ENCODE assay signal across 17 cellular contexts in the genomic region with DNA sequence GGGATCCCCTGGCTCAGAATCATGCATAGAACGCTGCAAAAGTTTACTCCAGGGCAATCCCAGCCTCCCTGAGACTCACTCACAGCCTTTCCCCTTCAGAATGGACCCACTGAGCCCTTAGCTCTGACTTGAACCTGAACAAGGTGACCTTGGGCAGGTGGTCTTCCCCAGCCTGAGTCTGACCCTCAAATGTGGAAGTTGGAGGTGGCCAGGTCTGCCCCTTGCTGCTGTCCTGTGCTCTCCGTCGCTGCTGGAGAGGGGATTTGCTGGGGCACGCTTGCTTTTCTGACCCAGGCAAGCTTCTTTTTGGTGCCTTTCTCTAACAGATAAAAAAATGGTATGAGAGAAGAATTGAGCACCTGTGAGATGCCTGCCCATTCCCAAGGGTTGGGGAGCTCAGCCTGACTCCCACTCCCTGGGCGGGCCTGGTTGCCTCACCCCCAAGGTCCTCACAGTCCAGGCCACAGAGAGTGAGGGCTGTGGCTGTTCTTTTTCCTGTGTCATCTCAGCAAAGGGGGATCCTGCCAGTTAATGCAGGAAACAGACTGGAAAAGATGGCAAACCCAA. TPM values are rescaled to one million over a fixed set of nuclear protein-coding genes. Genes with fewer than 3 reads are reported as not detected.
A peak's percentile ranks its signal among the peaks of the same experiment; 100 is the strongest.
DNase-seq lines count a peak whose midpoint lies in the region; ATAC-seq lines count a peak whose summit lies in the region.
"Had no signal": no experiment of that assay in that cellular context is flagged by ENCODE, and none has a peak within 500 bp of the region (broad histone marks: within the 10 kb centered on the region; RNA-seq: fewer than 3 reads in every experiment).

No MANE protein-coding gene starts in this region.

- H3K9me3 Mint-ChIP-seq in activated CD8-positive, alpha-beta memory T cell treated with anti-CD3 and anti-CD28 coated beads, Interleukin-2, amount 10 ng/mL, durations not matched to agents 7 days and 5 days (ENCODE audit: low read depth): no peaks in the 10 kb centered on the region
- H3K9me3 Mint-ChIP-seq: CD4-positive, alpha-beta memory T cell; H9 had no signal

- H3K36me3 Mint-ChIP-seq in activated CD8-positive, alpha-beta memory T cell treated with anti-CD3 and anti-CD28 coated beads, Interleukin-2, amount 10 ng/mL, durations not matched to agents 7 days and 5 days: no peaks in the 10 kb centered on the region

- no peak overlapping the region for H3K27ac Mint-ChIP-seq in activated CD8-positive, alpha-beta memory T cell treated with anti-CD3 and anti-CD28 coated beads, Interleukin-2, amount 10 ng/mL, durations not matched to agents 7 days and 5 days
- H3K27ac Mint-ChIP-seq: CD4-positive, alpha-beta memory T cell; H9 had no signal

- no CpG with 5 or more reads among the region's 5 CpGs for WGBS in neuronal stem cell (ENCODE audit: extremely low coverage in 2 of 2, insufficient read length in 2 of 2, insufficient replicate concordance in 1 of 2), 2 donors

- H2AK5ac ChIP-seq in neuronal stem cell (ENCODE audit: low read depth, low read length): no peak overlapping the region

- H2BK15ac ChIP-seq in neuronal stem cell (ENCODE audit: low read length): peak overlapping the region; percentile 12

- ATAC-seq in activated CD8-positive, alpha-beta memory T cell treated with anti-CD3 and anti-CD28 coated beads, Interleukin-2, amount 10 ng/mL, durations not matched to agents 7 days and 5 days: no peak
- no peak for ATAC-seq in GM19455 (IDR thresholded peaks at IDR 0.05; ENCODE audit: unreplicated experiment)
- ATAC-seq: HCT116 had no signal

- H2BK5ac ChIP-seq in neuronal stem cell (ENCODE audit: low read length): no peak overlapping the region

- H3K9ac ChIP-seq in neuronal stem cell (ENCODE audit: low read depth, low read length, poor library complexity): no peak overlapping the region
- H3K9ac ChIP-seq: GM23248 had no signal

- H3K9me3 ChIP-seq in neuronal stem cell (replicated peaks in 1 of 2; ENCODE audit: control insufficient read depth in 2 of 2, insufficient read depth in 1 of 2, low read depth in 1 of 2, low read length in 2 of 2): no peaks in the 10 kb centered on the region

- H3K14ac ChIP-seq in neuronal stem cell (ENCODE audit: low read length): no peak overlapping the region

- H3K4ac ChIP-seq in neuronal stem cell (ENCODE audit: low read length): no peak overlapping the region

- no peak overlapping the region for H2BK120ac ChIP-seq in neuronal stem cell (ENCODE audit: low read depth, low read length)

- H2AFZ ChIP-seq in neuronal stem cell (ENCODE audit: low read length): no peak overlapping the region
- H2AFZ ChIP-seq: GM23248 had no signal

- no peak overlapping the region for H3K4me3 ChIP-seq in neuronal stem cell (ENCODE audit: low read length in 2 of 2)
- H3K4me3 ChIP-seq: GM23248 had no signal

- no peak overlapping the region for H3K4me3 Mint-ChIP-seq in activated CD8-positive, alpha-beta memory T cell treated with anti-CD3 and anti-CD28 coated beads, Interleukin-2, amount 10 ng/mL, durations not matched to agents 7 days and 5 days
- H3K4me3 Mint-ChIP-seq: CD4-positive, alpha-beta memory T cell; H9 had no signal

- H4K91ac ChIP-seq in neuronal stem cell (ENCODE audit: low read depth, low read length, poor library complexity): no peak overlapping the region

- CTCF ChIA-PET in activated CD8-positive, alpha-beta memory T cell treated with anti-CD3 and anti-CD28 coated beads, Interleukin-2, amount 10 ng/mL, durations not matched to agents 7 days and 5 days (lab: Charles Lee): no interaction called here

- no peak overlapping the region for H3K4me2 ChIP-seq in neuronal stem cell (ENCODE audit: insufficient read depth, low read length, poor library complexity, severe bottlenecking)

- H3K36me3 ChIP-seq in neuronal stem cell (replicated peaks in 1 of 2; ENCODE audit: control insufficient read depth in 2 of 2, insufficient read depth in 2 of 2, low read length in 2 of 2): no peaks in the 10 kb centered on the region

- H3K23ac ChIP-seq in neuronal stem cell (ENCODE audit: low read depth, low read length, poor library complexity): no peak overlapping the region

- peaks cover 2% of the 10 kb centered on the region for H3K4me1 Mint-ChIP-seq in activated CD8-positive, alpha-beta memory T cell treated with anti-CD3 and anti-CD28 coated beads, Interleukin-2, amount 10 ng/mL, durations not matched to agents 7 days and 5 days

- no peak overlapping the region for H2BK12ac ChIP-seq in neuronal stem cell (ENCODE audit: low read length)

- peak overlapping the region; percentile 29 for H3K18ac ChIP-seq in neuronal stem cell (ENCODE audit: low read length)

- H3K27ac ChIP-seq in neuronal stem cell (replicated peaks; ENCODE audit: low read length): no peak overlapping the region
- H3K27ac ChIP-seq: GM23248 had no signal

- DNase-seq in activated CD8-positive, alpha-beta memory T cell treated with anti-CD3 and anti-CD28 coated beads, Interleukin-2, amount 10 ng/mL, durations not matched to agents 7 days and 5 days: peak; percentile 0
- no peak for DNase-seq in activated CD8-positive, alpha-beta memory T cell treated with anti-CD3 and anti-CD28 coated beads, Interleukin-2, amount 50 U/mL, for 4 hours
- DNase-seq in ecto neural progenitor cell (ENCODE audit: low spot score) (peak; percentile 22), neuronal stem cell (ENCODE audit: low spot score) (no peak), NCI-H2171 (lab: John Stamatoyannopoulos, UW) (no peak), activated gamma-delta T cell treated with Interleukin-2 at 50 U/mL for 16 hours (no peak)
- DNase-seq: C1 segment of cervical spinal cord; Calu3; CD4-positive, alpha-beta memory T cell; COR-L47; DMS53; DMS79 treated with DMSO at 0.1 percent for 48 hours; GF-D8; GM23248; H9 had no signal

- no peaks in the 10 kb centered on the region for H3K79me1 ChIP-seq in neuronal stem cell (ENCODE audit: low read depth, low read length)

- H4K8ac ChIP-seq in neuronal stem cell (ENCODE audit: low read depth, low read length): no peak overlapping the region

- H3K4me1 ChIP-seq in neuronal stem cell (ENCODE audit: control insufficient read depth in 2 of 2, insufficient read depth in 1 of 2, low read depth in 1 of 2, low read length in 2 of 2): peaks cover 0 to 2% of the 10 kb centered on the region in 2 donors

- no peaks in the 10 kb centered on the region for H3K27me3 Mint-ChIP-seq in activated CD8-positive, alpha-beta memory T cell treated with anti-CD3 and anti-CD28 coated beads, Interleukin-2, amount 10 ng/mL, durations not matched to agents 7 days and 5 days

- no peaks in the 10 kb centered on the region for H3K27me3 ChIP-seq in neuronal stem cell (ENCODE audit: control insufficient read depth in 3 of 3, insufficient read depth in 3 of 3, low read depth in 1 of 3, low read length in 3 of 3)

RNA-seq across cellular contexts. Expression of a gene that starts 46.6 kb away (rescaled TPM):
- total RNA-seq in activated CD8-positive, alpha-beta memory T cell treated with anti-CD3 and anti-CD28 coated beads, Interleukin-2, amount 10 ng/mL, durations not matched to agents 7 days and 5 days: 10 to 100 TPM; 10.5 to 17.8 TPM
- polyA plus RNA-seq in neuronal stem cell (2013, experiment 1 of 2): 149 TPM
- polyA plus RNA-seq in neuronal stem cell (2013, experiment 2 of 2): 151 TPM

Comparison
In these comparisons a context has a peak if more than half of its experiments do, and no peak if none do; other contexts are left out.
1. DNase-seq: peak in activated CD8-positive, alpha-beta memory T cell treated with anti-CD3 and anti-CD28 coated beads, Interleukin-2, amount 10 ng/mL, durations not matched to agents 7 days and 5 days (single experiment) and ecto neural progenitor cell (single experiment); none in activated CD8-positive, alpha-beta memory T cell treated with anti-CD3 and anti-CD28 coated beads, Interleukin-2, amount 50 U/mL, for 4 hours (single experiment), neuronal stem cell (single experiment), NCI-H2171 (single experiment) and activated gamma-delta T cell treated with Interleukin-2 at 50 U/mL for 16 hours (single experiment).